ENCODE assay signal across 2 cellular contexts in the genomic region with DNA sequence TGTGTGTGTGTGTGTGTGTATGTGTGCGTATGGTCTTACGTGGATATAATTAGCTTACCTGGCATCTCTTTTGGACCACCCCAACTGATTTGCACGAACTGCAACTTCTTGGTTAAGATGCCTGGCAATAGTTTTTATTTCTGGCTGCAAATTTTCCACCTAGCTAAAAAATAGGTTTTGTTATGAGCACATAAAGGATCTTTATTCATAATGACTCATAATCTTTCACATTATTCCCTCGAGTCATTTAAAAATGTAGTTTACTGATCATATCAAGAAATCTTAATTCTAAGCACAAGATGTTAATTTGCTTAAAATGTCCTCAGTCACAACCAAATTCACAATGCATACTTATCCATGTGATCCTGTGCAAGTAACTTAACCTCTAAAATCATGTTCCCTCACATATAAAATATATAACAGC.
TF ChIP-seq lines count a peak whose summit lies in the region.

No MANE protein-coding gene starts in this region.

TF ChIP-seq in IMR-90, 13 proteins besides CTCF, POLR2A, EP300 and RAD21:
- TF ChIP-seq MXI1 (IDR thresholded peaks at IDR 0.05; ENCODE audit: borderline replicate concordance, low read depth, low read length) (no peak), BHLHE40 (IDR thresholded peaks at IDR 0.05; ENCODE audit: low read depth, low read length) (no peak), CHD1 (IDR thresholded peaks at IDR 0.05; ENCODE audit: low read depth, low read length) (no peak), MAZ (IDR thresholded peaks at IDR 0.05; ENCODE audit: borderline replicate concordance, low read depth, low read length) (no peak), RCOR1 (IDR thresholded peaks at IDR 0.05; ENCODE audit: insufficient replicate concordance, low read length) (no peak), FOS (IDR thresholded peaks at IDR 0.05; ENCODE audit: low read depth, low read length) (no peak), CEBPB (IDR thresholded peaks at IDR 0.05; ENCODE audit: low read depth, low read length) (no peak), NFE2L2 (IDR thresholded peaks at IDR 0.05; ENCODE audit: low read depth, low read length) (no peak), MAFK (IDR thresholded peaks at IDR 0.05; ENCODE audit: low read depth, low read length) (no peak), SMC3 (IDR thresholded peaks at IDR 0.05; ENCODE audit: low read depth, low read length) (no peak), RFX5 (IDR thresholded peaks at IDR 0.05; ENCODE audit: low read depth, low read length) (no peak)
- TF ChIP-seq, protein P1, sequence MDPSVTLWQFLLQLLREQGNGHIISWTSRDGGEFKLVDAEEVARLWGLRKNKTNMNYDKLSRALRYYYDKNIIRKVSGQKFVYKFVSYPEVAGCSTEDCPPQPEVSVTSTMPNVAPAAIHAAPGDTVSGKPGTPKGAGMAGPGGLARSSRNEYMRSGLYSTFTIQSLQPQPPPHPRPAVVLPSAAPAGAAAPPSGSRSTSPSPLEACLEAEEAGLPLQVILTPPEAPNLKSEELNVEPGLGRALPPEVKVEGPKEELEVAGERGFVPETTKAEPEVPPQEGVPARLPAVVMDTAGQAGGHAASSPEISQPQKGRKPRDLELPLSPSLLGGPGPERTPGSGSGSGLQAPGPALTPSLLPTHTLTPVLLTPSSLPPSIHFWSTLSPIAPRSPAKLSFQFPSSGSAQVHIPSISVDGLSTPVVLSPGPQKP (IDR thresholded peaks at IDR 0.05; ENCODE audit: borderline replicate concordance, low read depth, low read length), result no peak
- TF ChIP-seq, protein P2, sequence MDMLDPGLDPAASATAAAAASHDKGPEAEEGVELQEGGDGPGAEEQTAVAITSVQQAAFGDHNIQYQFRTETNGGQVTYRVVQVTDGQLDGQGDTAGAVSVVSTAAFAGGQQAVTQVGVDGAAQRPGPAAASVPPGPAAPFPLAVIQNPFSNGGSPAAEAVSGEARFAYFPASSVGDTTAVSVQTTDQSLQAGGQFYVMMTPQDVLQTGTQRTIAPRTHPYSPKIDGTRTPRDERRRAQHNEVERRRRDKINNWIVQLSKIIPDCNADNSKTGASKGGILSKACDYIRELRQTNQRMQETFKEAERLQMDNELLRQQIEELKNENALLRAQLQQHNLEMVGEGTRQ (IDR thresholded peaks at IDR 0.05; ENCODE audit: low read depth, low read length), result no peak

TF ChIP-seq in K562, 482 proteins besides CTCF, POLR2A, EP300 and RAD21:
- no peak for TF ChIP-seq SRF (CRISPR knock-in tag; IDR thresholded peaks at IDR 0.05)
- TF ChIP-seq HDAC6 (IDR thresholded peaks at IDR 0.05; ENCODE audit: low read depth, low read length), result no peak
- TF ChIP-seq NFATC3 (IDR thresholded peaks at IDR 0.05), result no peak
- TF ChIP-seq ARID2 (IDR thresholded peaks at IDR 0.05), result no peak
- TF ChIP-seq ZNF79 (CRISPR knock-in tag; IDR thresholded peaks at IDR 0.05; ENCODE audit: low read depth), result no peak
- no peak for TF ChIP-seq PHB2 (IDR thresholded peaks at IDR 0.05; ENCODE audit: low read depth)
- no peak for TF ChIP-seq CSDE1 (IDR thresholded peaks at IDR 0.05)
- no peak for TF ChIP-seq FOSL1 (tag; conservative IDR thresholded peaks at IDR 0.05)
- TF ChIP-seq, protein P3, sequence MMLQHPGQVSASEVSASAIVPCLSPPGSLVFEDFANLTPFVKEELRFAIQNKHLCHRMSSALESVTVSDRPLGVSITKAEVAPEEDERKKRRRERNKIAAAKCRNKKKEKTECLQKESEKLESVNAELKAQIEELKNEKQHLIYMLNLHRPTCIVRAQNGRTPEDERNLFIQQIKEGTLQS (IDR thresholded peaks at IDR 0.05), result peak; percentile 24; the same call in 1 of the 2 replicates
- TF ChIP-seq, protein P3 (CRISPR knock-in tag; conservative IDR thresholded peaks at IDR 0.05), result no peak
- 0 out of 2 replicates have a peak, but pooled peaks have one; percentile 3 for TF ChIP-seq ZNF197 (CRISPR knock-in tag; IDR thresholded peaks at IDR 0.05; ENCODE audit: low read depth)
- TF ChIP-seq KAT2B (IDR thresholded peaks at IDR 0.05; ENCODE audit: low read depth, low read length), result no peak
- TF ChIP-seq, protein P4, sequence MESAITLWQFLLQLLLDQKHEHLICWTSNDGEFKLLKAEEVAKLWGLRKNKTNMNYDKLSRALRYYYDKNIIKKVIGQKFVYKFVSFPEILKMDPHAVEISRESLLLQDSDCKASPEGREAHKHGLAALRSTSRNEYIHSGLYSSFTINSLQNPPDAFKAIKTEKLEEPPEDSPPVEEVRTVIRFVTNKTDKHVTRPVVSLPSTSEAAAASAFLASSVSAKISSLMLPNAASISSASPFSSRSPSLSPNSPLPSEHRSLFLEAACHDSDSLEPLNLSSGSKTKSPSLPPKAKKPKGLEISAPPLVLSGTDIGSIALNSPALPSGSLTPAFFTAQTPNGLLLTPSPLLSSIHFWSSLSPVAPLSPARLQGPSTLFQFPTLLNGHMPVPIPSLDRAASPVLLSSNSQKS (CRISPR knock-in tag; IDR thresholded peaks at IDR 0.05), result no peak
- no peak for TF ChIP-seq MIER1 (IDR thresholded peaks at IDR 0.05; ENCODE audit: low read depth)
- TF ChIP-seq, protein P5, sequence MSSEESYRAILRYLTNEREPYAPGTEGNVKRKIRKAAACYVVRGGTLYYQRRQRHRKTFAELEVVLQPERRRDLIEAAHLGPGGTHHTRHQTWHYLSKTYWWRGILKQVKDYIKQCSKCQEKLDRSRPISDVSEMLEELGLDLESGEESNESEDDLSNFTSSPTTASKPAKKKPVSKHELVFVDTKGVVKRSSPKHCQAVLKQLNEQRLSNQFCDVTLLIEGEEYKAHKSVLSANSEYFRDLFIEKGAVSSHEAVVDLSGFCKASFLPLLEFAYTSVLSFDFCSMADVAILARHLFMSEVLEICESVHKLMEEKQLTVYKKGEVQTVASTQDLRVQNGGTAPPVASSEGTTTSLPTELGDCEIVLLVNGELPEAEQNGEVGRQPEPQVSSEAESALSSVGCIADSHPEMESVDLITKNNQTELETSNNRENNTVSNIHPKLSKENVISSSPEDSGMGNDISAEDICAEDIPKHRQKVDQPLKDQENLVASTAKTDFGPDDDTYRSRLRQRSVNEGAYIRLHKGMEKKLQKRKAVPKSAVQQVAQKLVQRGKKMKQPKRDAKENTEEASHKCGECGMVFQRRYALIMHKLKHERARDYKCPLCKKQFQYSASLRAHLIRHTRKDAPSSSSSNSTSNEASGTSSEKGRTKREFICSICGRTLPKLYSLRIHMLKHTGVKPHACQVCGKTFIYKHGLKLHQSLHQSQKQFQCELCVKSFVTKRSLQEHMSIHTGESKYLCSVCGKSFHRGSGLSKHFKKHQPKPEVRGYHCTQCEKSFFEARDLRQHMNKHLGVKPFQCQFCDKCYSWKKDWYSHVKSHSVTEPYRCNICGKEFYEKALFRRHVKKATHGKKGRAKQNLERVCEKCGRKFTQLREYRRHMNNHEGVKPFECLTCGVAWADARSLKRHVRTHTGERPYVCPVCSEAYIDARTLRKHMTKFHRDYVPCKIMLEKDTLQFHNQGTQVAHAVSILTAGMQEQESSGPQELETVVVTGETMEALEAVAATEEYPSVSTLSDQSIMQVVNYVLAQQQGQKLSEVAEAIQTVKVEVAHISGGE (CRISPR knock-in tag; IDR thresholded peaks at IDR 0.05), result no peak
- TF ChIP-seq, protein P6, sequence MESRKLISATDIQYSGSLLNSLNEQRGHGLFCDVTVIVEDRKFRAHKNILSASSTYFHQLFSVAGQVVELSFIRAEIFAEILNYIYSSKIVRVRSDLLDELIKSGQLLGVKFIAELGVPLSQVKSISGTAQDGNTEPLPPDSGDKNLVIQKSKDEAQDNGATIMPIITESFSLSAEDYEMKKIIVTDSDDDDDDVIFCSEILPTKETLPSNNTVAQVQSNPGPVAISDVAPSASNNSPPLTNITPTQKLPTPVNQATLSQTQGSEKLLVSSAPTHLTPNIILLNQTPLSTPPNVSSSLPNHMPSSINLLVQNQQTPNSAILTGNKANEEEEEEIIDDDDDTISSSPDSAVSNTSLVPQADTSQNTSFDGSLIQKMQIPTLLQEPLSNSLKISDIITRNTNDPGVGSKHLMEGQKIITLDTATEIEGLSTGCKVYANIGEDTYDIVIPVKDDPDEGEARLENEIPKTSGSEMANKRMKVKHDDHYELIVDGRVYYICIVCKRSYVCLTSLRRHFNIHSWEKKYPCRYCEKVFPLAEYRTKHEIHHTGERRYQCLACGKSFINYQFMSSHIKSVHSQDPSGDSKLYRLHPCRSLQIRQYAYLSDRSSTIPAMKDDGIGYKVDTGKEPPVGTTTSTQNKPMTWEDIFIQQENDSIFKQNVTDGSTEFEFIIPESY (CRISPR knock-in tag; IDR thresholded peaks at IDR 0.05), result 0 out of 2 replicates have a peak, but pooled peaks have one; percentile 16
